23 cellular contexts compared by ENCODE assay signal in the genomic region with DNA sequence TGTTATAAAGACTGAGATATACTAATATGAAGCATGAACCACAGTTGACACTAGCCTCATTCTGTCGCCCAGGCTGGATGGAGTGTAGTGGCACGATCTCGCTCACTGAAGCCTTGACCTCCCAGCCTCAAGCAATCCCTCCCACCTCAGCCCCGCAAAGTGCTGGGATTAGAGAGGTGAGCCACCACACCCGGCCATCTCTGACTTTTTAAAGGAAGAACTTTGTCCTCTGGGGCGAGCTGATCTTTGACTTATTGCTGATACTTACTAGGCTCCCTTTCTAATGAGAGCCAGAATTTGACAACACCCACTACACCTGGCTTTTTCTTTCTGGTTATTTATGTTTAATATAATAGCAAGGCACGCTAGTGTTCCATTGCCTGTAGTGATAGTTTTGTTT. TPM values are rescaled to one million over a fixed set of nuclear protein-coding genes. Genes with fewer than 3 reads are reported as not detected.
DNase-seq lines count a peak whose midpoint lies in the region; ATAC-seq, FAIRE-seq and TF ChIP-seq lines count a peak whose summit lies in the region.
"Had no signal": no experiment of that assay in that cellular context is flagged by ENCODE, and none has a peak within 500 bp of the region (broad histone marks: within the 10 kb centered on the region; RNA-seq: fewer than 3 reads in every experiment).

No MANE protein-coding gene starts in this region.

- no peak overlapping the region for H3K4me3 ChIP-seq in HepG2 (replicated peaks in 1 of 3; ENCODE audit: insufficient read depth in 1 of 3, low read depth in 2 of 3, low read length in 3 of 3)
- H3K4me3 ChIP-seq: BLaER1 had no signal

- no peaks in the 10 kb centered on the region for H3K79me2 ChIP-seq in HepG2 (ENCODE audit: insufficient read depth, low read length)

- TF ChIP-seq POLR2A in HepG2 (IDR thresholded peaks at IDR 0.05; ENCODE audit: insufficient read depth in 1 of 2, low read depth in 2 of 2, low read length in 2 of 2): no peak

- in situ Hi-C loops in HepG2 (cut with HindIII; ENCODE audit: extremely low pct_ligation_motif_present, low pct_unique_long_range_greater_than_20kb): no loop called here

- no TSS peak for BruUV-seq in HepG2 (replicated peaks; lab: Mats Ljungman, UMichigan)

- TF ChIP-seq CTCF in HepG2 (CRISPR knock-in tag; IDR thresholded peaks at IDR 0.05): no peak

- CTCF ChIA-PET in HepG2 (lab: Yijun Ruan, JAX; ENCODE audit: low intra/inter-chr PET ratio, low total read pairs): no interaction called here

- H3K4me3 Mint-ChIP-seq in activated T-cell treated with anti-CD3 and anti-CD28 coated beads, Interleukin-2, amount 50 U/mL, for 72 hours: no peak overlapping the region
- H3K4me3 Mint-ChIP-seq: B cell; CD4-positive, CD25-positive, alpha-beta regulatory T cell; CD8-positive, alpha-beta T cell had no signal

- H3K4me1 ChIP-seq in HepG2 (ENCODE audit: insufficient read depth, low read length): peaks cover 6% of the 10 kb centered on the region
- H3K4me1 ChIP-seq: BLaER1, Caco-2 had no signal

- peaks cover 50% of the 10 kb centered on the region for H3K4me1 Mint-ChIP-seq in activated T-cell treated with anti-CD3 and anti-CD28 coated beads, Interleukin-2, amount 50 U/mL, for 72 hours (ENCODE audit: low read depth)
- H3K4me1 Mint-ChIP-seq: B cell had no signal

- H3K27me3 ChIP-seq in HepG2 (ENCODE audit: control insufficient read depth in 1 of 2, insufficient read depth in 2 of 2, low read length in 2 of 2): no peaks in the 10 kb centered on the region
- H3K27me3 ChIP-seq: BLaER1 had no signal

- H3K27me3 Mint-ChIP-seq in activated T-cell treated with anti-CD3 and anti-CD28 coated beads, Interleukin-2, amount 50 U/mL, for 72 hours (ENCODE audit: low read depth): no peaks in the 10 kb centered on the region
- H3K27me3 Mint-ChIP-seq: B cell; CD4-positive, CD25-positive, alpha-beta regulatory T cell had no signal

- no peak for FAIRE-seq in HepG2 (lab: Jason Lieb, UNC)
- FAIRE-seq: A204.1, G401.6, GM12892, H1 had no signal

- H3K36me3 Mint-ChIP-seq in activated T-cell treated with anti-CD3 and anti-CD28 coated beads, Interleukin-2, amount 50 U/mL, for 72 hours (ENCODE audit: insufficient read depth in 2 of 2): peaks cover 9 to 18% of the 10 kb centered on the region in 2 donors

- 84% methylated on average over 7 of the region's 7 CpGs for WGBS in HepG2 (ENCODE audit: low lambda C conversion rate)

- no peak overlapping the region for H2AFZ ChIP-seq in HepG2 (ENCODE audit: low read length)

- DNase-seq in activated T-cell treated with anti-CD3 and anti-CD28 coated beads, Interleukin-2, amount 50 U/mL, for 72 hours: no peak
- DNase-seq in activated T-cell treated with anti-CD3 and anti-CD28 coated beads for 4 hours: no peak
- no peak for DNase-seq in HepG2 (ENCODE audit: low spot score)
- DNase-seq in mesenteric fat pad (ENCODE audit: low spot score): peak; percentile 68
- DNase-seq in activated CD4-positive, alpha-beta T cell treated with anti-CD3 and anti-CD28 coated beads for 1 hour: no peak
- DNase-seq in stimulated activated CD4-positive, alpha-beta T cell treated with anti-CD3 and anti-CD28 coated beads, Interleukin-1b, Interleukin-23, amount 100 ng/mL, for 48 hours: no peak
- DNase-seq in NCI-H1417 treated with DMSO at 0.1 percent for 48 hours (lab: John Stamatoyannopoulos, UW): no peak
- DNase-seq: Caco-2; CD4-positive, CD25-positive, alpha-beta regulatory T cell; CD8-positive, alpha-beta T cell; DMS153; DND-41; H7; HCEC 1CT had no signal

- H3K4me2 ChIP-seq in HepG2 (ENCODE audit: low read depth, low read length): no peak overlapping the region
- H3K4me2 ChIP-seq: BLaER1 had no signal

- ATAC-seq in activated T-cell treated with anti-CD3 and anti-CD28 coated beads, Interleukin-2, amount 50 U/mL, for 72 hours (replicated peaks in 1 of 2): no peak
- no peak for ATAC-seq in HepG2
- no peak for ATAC-seq in GM18858 (IDR thresholded peaks at IDR 0.05; ENCODE audit: unreplicated experiment)
- ATAC-seq: CD8-positive, alpha-beta T cell had no signal

- peaks cover 3 to 6% of the 10 kb centered on the region in 2 experiments; a peak in 4 of 5 replicates for H3K36me3 ChIP-seq in HepG2 (replicated peaks in 1 of 2; ENCODE audit: control insufficient read depth in 1 of 2, insufficient read depth in 2 of 2, low read length in 2 of 2)

- peak overlapping the region; percentile 44 for H3K27ac Mint-ChIP-seq in activated T-cell treated with anti-CD3 and anti-CD28 coated beads, Interleukin-2, amount 50 U/mL, for 72 hours
- H3K27ac Mint-ChIP-seq: B cell; CD8-positive, alpha-beta T cell had no signal

- H4K20me1 ChIP-seq in HepG2 (ENCODE audit: insufficient read depth, low read length): no peaks in the 10 kb centered on the region

- H3K9me3 ChIP-seq in HepG2 (ENCODE audit: low read length): no peaks in the 10 kb centered on the region
- H3K9me3 ChIP-seq: BLaER1, Caco-2 had no signal

- H3K9ac ChIP-seq in HepG2 (ENCODE audit: insufficient read depth, low read depth, low read length): no peak overlapping the region
- H3K9ac ChIP-seq: BLaER1 had no signal

- H3K27ac ChIP-seq in HepG2 (ENCODE audit: extremely low read length, insufficient read depth, low read length): no peak overlapping the region
- H3K27ac ChIP-seq: 22Rv1, BLaER1, C4-2B had no signal

- no peak for TF ChIP-seq RAD21 in HepG2 (CRISPR knock-in tag; IDR thresholded peaks at IDR 0.05)

- no peaks in the 10 kb centered on the region for H3K9me3 Mint-ChIP-seq in activated T-cell treated with anti-CD3 and anti-CD28 coated beads, Interleukin-2, amount 50 U/mL, for 72 hours
- H3K9me3 Mint-ChIP-seq: CD4-positive, CD25-positive, alpha-beta regulatory T cell; CD8-positive, alpha-beta T cell had no signal

- intact Hi-C loops in HepG2 (cut with micrococcal nuclease; ENCODE audit: unreplicated experiment): no loop called here

- POLR2A ChIA-PET in HepG2 (lab: Yijun Ruan, JAX): no interaction called here

- TF ChIP-seq EP300 in HepG2 (IDR thresholded peaks at IDR 0.05; ENCODE audit: low read depth in 2 of 2, low read length in 2 of 2): no peak
- no peak for TF ChIP-seq EP300 in HepG2 (CRISPR knock-in tag; IDR thresholded peaks at IDR 0.05; ENCODE audit: borderline replicate concordance)

TF ChIP-seq in HepG2, 621 proteins besides CTCF, POLR2A, EP300 and RAD21:
- TF ChIP-seq NBN (conservative IDR thresholded peaks at IDR 0.05) (no peak), ZNF317 (CRISPR knock-in tag; IDR thresholded peaks at IDR 0.05) (0 out of 2 replicates have a peak, but pooled peaks have one; percentile 26)

RNA-seq across cellular contexts. Expression of a gene that starts 57.2 kb away (rescaled TPM):
- total RNA-seq in activated T-cell treated with anti-CD3 and anti-CD28 coated beads, Interleukin-2, amount 50 U/mL, for 72 hours: 10 to 100 TPM; 29.9 to 32.3 TPM
- total RNA-seq in HepG2 (2016; rRNA removed; fragmentation: Illumina TruSeq; extraction: Trizol) (10.3 and 13.6 TPM in 2 replicates), mesenteric fat pad (27.5 TPM)
- total RNA-seq in HepG2 (2016; cell fraction: cytosol; rRNA removed; fragmentation: Illumina TruSeq; extraction: Trizol; ENCODE audit: low read depth): 35.7 and 39.7 TPM in 2 replicates
- 10.6 and 12.8 TPM in 2 replicates for total RNA-seq in HepG2 (2016; cell fraction: insoluble cytoplasmic fraction; rRNA removed; fragmentation: Illumina TruSeq; extraction: Trizol)
- 14.4 and 15.9 TPM in 2 replicates for total RNA-seq in HepG2 (2016; cell fraction: membrane; rRNA removed; fragmentation: Illumina TruSeq; extraction: Trizol)
- 17.5 and 18.7 TPM in 2 replicates for total RNA-seq in HepG2 (2016; cell fraction: nucleus; rRNA removed; fragmentation: Illumina TruSeq; extraction: Trizol)
- polyA plus RNA-seq in HepG2 (2011; rRNA removed): 8.5 and 9.5 TPM in 2 replicates
- 6.6 and 6.8 TPM in 2 replicates for polyA plus RNA-seq in HepG2 (2011; cell fraction: cytosol; rRNA removed)
- 17.0 and 19.5 TPM in 2 replicates for polyA plus RNA-seq in HepG2 (2011; cell fraction: nucleus; rRNA removed)
- 10.3 and 12.0 TPM in 2 replicates for polyA plus RNA-seq in HepG2 (2012)
- 1.7 and 1.9 TPM in 2 replicates for polyA plus RNA-seq in HepG2 (2016; cell fraction: cytosol; fragmentation: Illumina TruSeq; extraction: Trizol; ENCODE audit: low read depth)
- polyA plus RNA-seq in HepG2 (2016; cell fraction: insoluble cytoplasmic fraction; fragmentation: Illumina TruSeq; extraction: Trizol; ENCODE audit: low read depth): 11.8 and 14.0 TPM in 2 replicates
- 3.4 and 4.4 TPM in 2 replicates for polyA plus RNA-seq in HepG2 (2016; cell fraction: membrane; fragmentation: Illumina TruSeq; extraction: Trizol; ENCODE audit: low read depth)
- polyA plus RNA-seq in HepG2 (2016; cell fraction: nucleus; fragmentation: Illumina TruSeq; extraction: Trizol; ENCODE audit: insufficient read depth, low read depth): 22.7 and 25.7 TPM in 2 replicates
- 24.9 and 35.4 TPM in 2 replicates for polyA minus RNA-seq in HepG2 (2011; rRNA and poly(A)+ RNA removed; ENCODE audit: low replicate concordance)
- polyA minus RNA-seq in HepG2 (2011; cell fraction: cytosol; rRNA and poly(A)+ RNA removed): 14.4 and 19.0 TPM in 2 replicates
- 25.8 and 32.0 TPM in 2 replicates for polyA minus RNA-seq in HepG2 (2011; cell fraction: nucleus; rRNA and poly(A)+ RNA removed)

RNA-seq across cellular contexts. Expression of a gene that starts 59.3 kb away (rescaled TPM):
- 10 to 100 TPM; 24.4 to 26.7 TPM for total RNA-seq in activated T-cell treated with anti-CD3 and anti-CD28 coated beads, Interleukin-2, amount 50 U/mL, for 72 hours
- 57.9 and 70.4 TPM in 2 replicates for total RNA-seq in HepG2 (2016; rRNA removed; fragmentation: Illumina TruSeq; extraction: Trizol)
- total RNA-seq in HepG2 (2016; cell fraction: cytosol; rRNA removed; fragmentation: Illumina TruSeq; extraction: Trizol; ENCODE audit: low read depth): 68.6 and 86.7 TPM in 2 replicates
- total RNA-seq in HepG2 (2016; cell fraction: insoluble cytoplasmic fraction; rRNA removed; fragmentation: Illumina TruSeq; extraction: Trizol): 54.1 and 71.8 TPM in 2 replicates
- total RNA-seq in HepG2 (2016; cell fraction: membrane; rRNA removed; fragmentation: Illumina TruSeq; extraction: Trizol): 117 and 144 TPM in 2 replicates
- 35.4 and 46.3 TPM in 2 replicates for total RNA-seq in HepG2 (2016; cell fraction: nucleus; rRNA removed; fragmentation: Illumina TruSeq; extraction: Trizol)
- 51.5 and 54.4 TPM in 2 replicates for polyA plus RNA-seq in HepG2 (2011; rRNA removed)
- 69.5 and 78.6 TPM in 2 replicates for polyA plus RNA-seq in HepG2 (2011; cell fraction: cytosol; rRNA removed)
- 40.4 and 50.2 TPM in 2 replicates for polyA plus RNA-seq in HepG2 (2011; cell fraction: nucleus; rRNA removed)
- 45.6 and 55.0 TPM in 2 replicates for polyA plus RNA-seq in HepG2 (2012)
- 70.9 and 88.4 TPM in 2 replicates for polyA plus RNA-seq in HepG2 (2016; cell fraction: cytosol; fragmentation: Illumina TruSeq; extraction: Trizol; ENCODE audit: low read depth)
- 58.1 and 70.0 TPM in 2 replicates for polyA plus RNA-seq in HepG2 (2016; cell fraction: insoluble cytoplasmic fraction; fragmentation: Illumina TruSeq; extraction: Trizol; ENCODE audit: low read depth)
- 120 and 124 TPM in 2 replicates for polyA plus RNA-seq in HepG2 (2016; cell fraction: membrane; fragmentation: Illumina TruSeq; extraction: Trizol; ENCODE audit: low read depth)
- 60.2 and 65.5 TPM in 2 replicates for polyA plus RNA-seq in HepG2 (2016; cell fraction: nucleus; fragmentation: Illumina TruSeq; extraction: Trizol; ENCODE audit: insufficient read depth, low read depth)
- polyA minus RNA-seq in HepG2 (2011; rRNA and poly(A)+ RNA removed; ENCODE audit: low replicate concordance): 31.7 and 71.0 TPM in 2 replicates
- 34.2 and 35.1 TPM in 2 replicates for polyA minus RNA-seq in HepG2 (2011; cell fraction: cytosol; rRNA and poly(A)+ RNA removed)
- polyA minus RNA-seq in HepG2 (2011; cell fraction: nucleus; rRNA and poly(A)+ RNA removed): 24.7 and 27.7 TPM in 2 replicates
- 41.6 TPM for total RNA-seq in mesenteric fat pad
